ENCODE assay signal across 1 cellular context in the genomic region with DNA sequence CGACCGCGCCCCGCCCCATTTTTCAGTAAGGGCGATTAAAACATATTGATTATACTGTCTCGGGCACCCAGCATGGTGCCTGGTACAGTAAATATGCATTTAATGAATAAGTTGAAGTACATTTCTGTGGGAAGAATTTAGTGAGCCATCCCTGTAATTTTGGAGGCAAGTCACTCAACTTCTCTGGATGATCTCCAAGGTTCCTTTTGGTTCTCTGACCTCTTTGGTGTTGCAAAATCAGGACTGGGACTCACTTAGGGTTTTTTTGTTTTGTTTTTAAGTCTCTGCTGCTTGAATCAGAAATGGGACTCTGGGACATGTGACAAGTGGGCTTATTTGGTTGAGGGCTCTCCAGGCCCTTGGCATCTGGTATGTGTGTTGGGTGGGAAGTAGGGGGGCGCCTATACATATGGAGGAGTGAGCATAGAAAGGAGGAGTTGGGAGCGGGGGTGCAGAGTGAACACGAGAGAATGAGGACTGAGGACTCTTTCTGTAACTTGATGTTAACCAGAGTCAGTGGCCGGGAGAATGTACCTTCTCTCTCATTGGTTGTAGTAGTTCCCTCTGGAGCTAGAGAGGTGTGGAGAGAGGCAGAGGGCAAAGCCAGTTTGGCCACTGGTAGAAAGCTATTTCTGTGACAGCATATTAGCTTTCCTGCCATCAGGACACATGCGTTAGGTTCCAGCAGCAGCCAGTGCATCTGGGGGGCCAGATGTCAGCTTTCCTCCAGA.
TF ChIP-seq lines count a peak whose summit lies in the region.

No MANE protein-coding gene starts in this region.

TF ChIP-seq in HCT116, 20 proteins besides CTCF, POLR2A, EP300 and RAD21 (continued from another document):
- TF ChIP-seq, protein P1, sequence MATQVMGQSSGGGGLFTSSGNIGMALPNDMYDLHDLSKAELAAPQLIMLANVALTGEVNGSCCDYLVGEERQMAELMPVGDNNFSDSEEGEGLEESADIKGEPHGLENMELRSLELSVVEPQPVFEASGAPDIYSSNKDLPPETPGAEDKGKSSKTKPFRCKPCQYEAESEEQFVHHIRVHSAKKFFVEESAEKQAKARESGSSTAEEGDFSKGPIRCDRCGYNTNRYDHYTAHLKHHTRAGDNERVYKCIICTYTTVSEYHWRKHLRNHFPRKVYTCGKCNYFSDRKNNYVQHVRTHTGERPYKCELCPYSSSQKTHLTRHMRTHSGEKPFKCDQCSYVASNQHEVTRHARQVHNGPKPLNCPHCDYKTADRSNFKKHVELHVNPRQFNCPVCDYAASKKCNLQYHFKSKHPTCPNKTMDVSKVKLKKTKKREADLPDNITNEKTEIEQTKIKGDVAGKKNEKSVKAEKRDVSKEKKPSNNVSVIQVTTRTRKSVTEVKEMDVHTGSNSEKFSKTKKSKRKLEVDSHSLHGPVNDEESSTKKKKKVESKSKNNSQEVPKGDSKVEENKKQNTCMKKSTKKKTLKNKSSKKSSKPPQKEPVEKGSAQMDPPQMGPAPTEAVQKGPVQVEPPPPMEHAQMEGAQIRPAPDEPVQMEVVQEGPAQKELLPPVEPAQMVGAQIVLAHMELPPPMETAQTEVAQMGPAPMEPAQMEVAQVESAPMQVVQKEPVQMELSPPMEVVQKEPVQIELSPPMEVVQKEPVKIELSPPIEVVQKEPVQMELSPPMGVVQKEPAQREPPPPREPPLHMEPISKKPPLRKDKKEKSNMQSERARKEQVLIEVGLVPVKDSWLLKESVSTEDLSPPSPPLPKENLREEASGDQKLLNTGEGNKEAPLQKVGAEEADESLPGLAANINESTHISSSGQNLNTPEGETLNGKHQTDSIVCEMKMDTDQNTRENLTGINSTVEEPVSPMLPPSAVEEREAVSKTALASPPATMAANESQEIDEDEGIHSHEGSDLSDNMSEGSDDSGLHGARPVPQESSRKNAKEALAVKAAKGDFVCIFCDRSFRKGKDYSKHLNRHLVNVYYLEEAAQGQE (IDR thresholded peaks at IDR 0.05; ENCODE audit: low read depth) = no peak
- TF ChIP-seq CBX3 (IDR thresholded peaks at IDR 0.05; ENCODE audit: low read depth) = no peak
- TF ChIP-seq POLR2AphosphoS5 (IDR thresholded peaks at IDR 0.05; ENCODE audit: low read depth, low read length) = no peak
- no peak for TF ChIP-seq SP1 (IDR thresholded peaks at IDR 0.05; ENCODE audit: low read depth)
- no peak for TF ChIP-seq SIN3A (IDR thresholded peaks at IDR 0.05; ENCODE audit: low read depth)
- no peak for TF ChIP-seq TCF7L2 (IDR thresholded peaks at IDR 0.05; ENCODE audit: borderline replicate concordance, extremely low read depth, insufficient read depth, insufficient read length)
- TF ChIP-seq EZH2phosphoT487 (IDR thresholded peaks at IDR 0.05; ENCODE audit: borderline replicate concordance) = no peak
